Comparison of ENCODE assay signal across 1 cellular context in the genomic region with DNA sequence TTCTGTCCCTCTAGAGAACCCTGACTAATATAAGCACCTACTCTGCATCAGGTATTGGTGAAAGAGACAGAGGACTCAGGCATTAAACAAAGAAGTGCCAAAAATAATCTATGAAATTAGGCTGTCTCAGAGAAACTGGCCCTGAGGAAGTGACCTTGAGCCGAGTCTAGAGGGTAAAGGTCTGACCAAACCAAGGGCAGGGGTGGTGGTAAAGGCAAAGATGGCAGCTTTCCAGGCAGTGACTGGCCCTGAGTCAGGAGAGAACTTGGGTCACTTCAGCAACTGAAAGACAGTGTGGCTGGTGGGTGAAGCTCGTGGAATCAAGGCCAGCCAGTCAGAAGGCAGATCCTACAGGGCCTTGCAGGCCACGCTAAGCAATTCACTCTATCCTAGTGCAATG.
TF ChIP-seq lines count a peak whose summit lies in the region.

No MANE protein-coding gene starts in this region.

TF ChIP-seq in GM23338, 12 proteins besides CTCF, POLR2A, EP300 and RAD21 (continued from another document):
- no peak for TF ChIP-seq REST (IDR thresholded peaks at IDR 0.05; ENCODE audit: unreplicated experiment)
- TF ChIP-seq POLR2AphosphoS5 (IDR thresholded peaks at IDR 0.05; ENCODE audit: low read depth) = no peak
- TF ChIP-seq, protein P1, sequence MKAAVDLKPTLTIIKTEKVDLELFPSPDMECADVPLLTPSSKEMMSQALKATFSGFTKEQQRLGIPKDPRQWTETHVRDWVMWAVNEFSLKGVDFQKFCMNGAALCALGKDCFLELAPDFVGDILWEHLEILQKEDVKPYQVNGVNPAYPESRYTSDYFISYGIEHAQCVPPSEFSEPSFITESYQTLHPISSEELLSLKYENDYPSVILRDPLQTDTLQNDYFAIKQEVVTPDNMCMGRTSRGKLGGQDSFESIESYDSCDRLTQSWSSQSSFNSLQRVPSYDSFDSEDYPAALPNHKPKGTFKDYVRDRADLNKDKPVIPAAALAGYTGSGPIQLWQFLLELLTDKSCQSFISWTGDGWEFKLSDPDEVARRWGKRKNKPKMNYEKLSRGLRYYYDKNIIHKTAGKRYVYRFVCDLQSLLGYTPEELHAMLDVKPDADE (IDR thresholded peaks at IDR 0.05) = no peak
